Comparison of ENCODE assay signal across 23 cellular contexts in genomic region chr12:98423963-98424362, GRCh38.
"Had no signal": no experiment of that assay in that cellular context is flagged by ENCODE, and none has a peak within 500 bp of the region (broad histone marks: within the 10 kb centered on the region; RNA-seq: fewer than 3 reads in every experiment).

No MANE protein-coding gene starts in this region.

- DNase-seq: activated CD4-positive, alpha-beta T cell treated with anti-CD3 and anti-CD28 coated beads for 48 hours; activated CD4-positive, alpha-beta T cell treated with anti-CD3 and anti-CD28 coated beads, Interleukin-2, amount 50 U/mL, for 48 hours; activated gamma-delta T cell treated with Interleukin-2 at 50 U/mL for 16 hours; activated naive CD4-positive, alpha-beta T cell treated with anti-CD3 and anti-CD28 coated beads, Interleukin-2, amount 50 U/mL, for 16 hours; activated T-cell treated with anti-CD3 and anti-CD28 coated beads, Interleukin-2, amount 50 U/mL, for 4 hours; central memory CD4-positive, alpha-beta T cell; endodermal cell; gastrocnemius medialis; glutamatergic neuron; left ventricle myocardium inferior; naive thymus-derived CD4-positive, alpha-beta T cell; occipital lobe; right cardiac atrium; spleen; T-helper 9 cell; WERI-Rb-1 had no signal

- H3K36me3 ChIP-seq: gastrocnemius medialis, left ventricle myocardium inferior, spleen, suprapubic skin, tibial nerve, WERI-Rb-1 had no signal

- H3K27ac Mint-ChIP-seq: activated T-helper 17 cell treated with anti-CD3 and anti-CD28 coated beads, Interleukin-2, amount 50 U/mL, for 72 hours; dendritic cell treated with granulocyte-macrophage colony-stimulating factor and Interleukin-4, amounts not matched to agents 40 ng/mL and 50 ng/mL, for 4 days; endodermal cell; naive thymus-derived CD4-positive, alpha-beta T cell had no signal

- H3K9me3 ChIP-seq: gastrocnemius medialis, left ventricle myocardium inferior, spleen, suprapubic skin, tibial nerve had no signal

- H3K4me3 Mint-ChIP-seq: activated T-cell treated with anti-CD3 and anti-CD28 coated beads, Interleukin-2, amount 50 U/mL, for 4 hours; activated T-helper 17 cell treated with anti-CD3 and anti-CD28 coated beads, Interleukin-2, amount 50 U/mL, for 72 hours; dendritic cell treated with granulocyte-macrophage colony-stimulating factor and Interleukin-4, amounts not matched to agents 40 ng/mL and 50 ng/mL, for 4 days; endodermal cell; naive thymus-derived CD4-positive, alpha-beta T cell; neural crest cell had no signal

- H3K4me1 Mint-ChIP-seq: activated T-helper 17 cell treated with anti-CD3 and anti-CD28 coated beads, Interleukin-2, amount 50 U/mL, for 72 hours had no signal

- H3K4me3 ChIP-seq: gastrocnemius medialis, left ventricle myocardium inferior, lung, spleen, suprapubic skin, tibial nerve had no signal

- ATAC-seq: activated CD4-positive, CD25-positive, alpha-beta regulatory T cell treated with anti-CD3 and anti-CD28 coated beads, Interleukin-2, amount 50 U/mL, for 24 hours; activated T-cell treated with anti-CD3 and anti-CD28 coated beads, Interleukin-2, amount 50 U/mL, for 4 hours; gastrocnemius medialis had no signal

- H3K9me3 Mint-ChIP-seq: activated T-cell treated with anti-CD3 and anti-CD28 coated beads, Interleukin-2, amount 50 U/mL, for 4 hours; activated T-helper 17 cell treated with anti-CD3 and anti-CD28 coated beads, Interleukin-2, amount 50 U/mL, for 72 hours; dendritic cell treated with granulocyte-macrophage colony-stimulating factor and Interleukin-4, amounts not matched to agents 40 ng/mL and 50 ng/mL, for 4 days; endodermal cell; naive thymus-derived CD4-positive, alpha-beta T cell; neural crest cell had no signal

- H3K27ac ChIP-seq: gastrocnemius medialis, left ventricle myocardium inferior, spleen, suprapubic skin, tibial nerve, WERI-Rb-1 had no signal

- H3K27me3 Mint-ChIP-seq: activated T-helper 17 cell treated with anti-CD3 and anti-CD28 coated beads, Interleukin-2, amount 50 U/mL, for 72 hours; dendritic cell treated with granulocyte-macrophage colony-stimulating factor and Interleukin-4, amounts not matched to agents 40 ng/mL and 50 ng/mL, for 4 days had no signal

- H3K36me3 Mint-ChIP-seq: naive thymus-derived CD4-positive, alpha-beta T cell had no signal

- H3K27me3 ChIP-seq: gastrocnemius medialis, spleen, suprapubic skin, tibial nerve had no signal
